8 cellular contexts compared by ENCODE assay signal in genomic region chr11:2991477-2992233, GRCh38. TPM values are rescaled to one million over a fixed set of nuclear protein-coding genes. Genes with fewer than 3 reads are reported as not detected.
DNase-seq lines count a peak whose midpoint lies in the region; ATAC-seq and TF ChIP-seq lines count a peak whose summit lies in the region.

No MANE protein-coding gene starts in this region.

- peaks cover 40% of the 10 kb centered on the region for H3K4me1 Mint-ChIP-seq in CD4-positive, alpha-beta T cell (ENCODE audit: low read depth)

- H3K36me3 Mint-ChIP-seq in CD4-positive, alpha-beta T cell (ENCODE audit: low read depth): peaks cover 26% of the 10 kb centered on the region

- H3K27me3 Mint-ChIP-seq in CD4-positive, alpha-beta T cell: no peaks in the 10 kb centered on the region

- 0% methylated on average over 43 to 59 of the region's 79 CpGs for WGBS in mesodermal cell (ENCODE audit: insufficient coverage in 2 of 2), 2 experiments
- 1% methylated on average over 41 to 53 of the region's 79 CpGs for WGBS in tibial nerve, 2 donors

- peak overlapping the region; percentile 90 for H3K4me2 ChIP-seq in SU-DHL-6 (ENCODE audit: low read depth, low read length, poor library complexity, severe bottlenecking)

- H3K36me3 ChIP-seq in SU-DHL-6 (ENCODE audit: low read length): peaks cover 9% of the 10 kb centered on the region; the same call in 1 of the 2 replicates
- H3K36me3 ChIP-seq in endocrine pancreas (ENCODE audit: control insufficient read depth, insufficient read depth, low read length): no peaks in the 10 kb centered on the region
- H3K36me3 ChIP-seq in mesodermal cell (ENCODE audit: control insufficient read depth, insufficient read depth, low read length): peaks cover 22% of the 10 kb centered on the region
- no peaks in the 10 kb centered on the region for H3K36me3 ChIP-seq in tibial nerve

- peaks cover 52% of the 10 kb centered on the region for H3K79me2 ChIP-seq in SU-DHL-6 (ENCODE audit: insufficient read depth, low read length)

- TF ChIP-seq CTCF in CD4-positive, alpha-beta T cell (IDR thresholded peaks at IDR 0.05): no peak
- TF ChIP-seq CTCF in SU-DHL-6 (IDR thresholded peaks at IDR 0.05; ENCODE audit: insufficient read depth, low read length, poor library complexity, severe bottlenecking) (no peak), tibial nerve (IDR thresholded peaks at IDR 0.05) (peak in 1 of 5 experiments; percentile 29)

- intact Hi-C loops in CD4-positive, alpha-beta T cell (cut with DNase I, micrococcal nuclease): loop anchor here (1.0 to 5.0 kb wide), 4 partner anchors 23 to 104 kb away; partner anchors contain the start of genes CARS1 (in 1 of the 2) and CDKN1C (in 1 of the 2)

- H3K4me3 Mint-ChIP-seq in CD4-positive, alpha-beta T cell: peak overlapping the region; percentile 99

- H3K9me3 ChIP-seq in CD4-positive, alpha-beta T cell (ENCODE audit: control insufficient read depth, low read length): no peaks in the 10 kb centered on the region
- no peaks in the 10 kb centered on the region for H3K9me3 ChIP-seq in SU-DHL-6 (ENCODE audit: insufficient read depth, low read length)
- H3K9me3 ChIP-seq in endocrine pancreas (ENCODE audit: control insufficient read depth, low read length): no peaks in the 10 kb centered on the region
- H3K9me3 ChIP-seq in mesodermal cell (ENCODE audit: control insufficient read depth, low read length): no peaks in the 10 kb centered on the region
- no peaks in the 10 kb centered on the region for H3K9me3 ChIP-seq in tibial nerve

- no peak for TF ChIP-seq POLR2A in tibial nerve (IDR thresholded peaks at IDR 0.05)

- ATAC-seq in CD4-positive, alpha-beta T cell (ENCODE audit: poor library complexity): peak; percentile 1
- ATAC-seq in GM19043 (IDR thresholded peaks at IDR 0.05; ENCODE audit: low read depth, unreplicated experiment) (peak; percentile 28), HG03196 (IDR thresholded peaks at IDR 0.05; ENCODE audit: unreplicated experiment) (peak; percentile 33)

- peak overlapping the region; percentile 73 for H3K27ac ChIP-seq in CD4-positive, alpha-beta T cell (ENCODE audit: low read depth, low read length)
- H3K27ac ChIP-seq in SU-DHL-6 (ENCODE audit: low read depth, low read length) (peak overlapping the region; percentile 76), mesodermal cell (ENCODE audit: low read depth, low read length, severe bottlenecking) (peak overlapping the region; percentile 85), tibial nerve (peak overlapping the region; percentile 82 to 98 (median 92))

- POLR2A ChIA-PET in CD4-positive, alpha-beta T cell (lab: Charles Lee): interaction anchor here (0.6 to 4.8 kb wide), 18 partner anchors 9 to 591 kb away, joined by 3 to 206 read pairs (median 5); partner anchors contain the start of genes CARS1 and TSSC4

- peak in 4 of 10 experiments; percentile 14 to 30 (median 18) for DNase-seq in CD4-positive, alpha-beta T cell
- DNase-seq in tibial nerve (ENCODE audit: low spot score in 2 of 2): no peak
- DNase-seq in stimulated activated CD4-positive, alpha-beta T cell treated with anti-CD3 and anti-CD28 coated beads, Interleukin-1b, Interleukin-23, amount 100 ng/mL, for 48 hours: no peak

- H3K9me3 Mint-ChIP-seq in CD4-positive, alpha-beta T cell: no peaks in the 10 kb centered on the region

- H3K27me3 ChIP-seq in CD4-positive, alpha-beta T cell (ENCODE audit: control insufficient read depth, insufficient read depth, low read length): no peaks in the 10 kb centered on the region
- H3K27me3 ChIP-seq in SU-DHL-6 (ENCODE audit: low read length) (no peaks in the 10 kb centered on the region), endocrine pancreas (ENCODE audit: control insufficient read depth, insufficient read depth, low read length) (no peaks in the 10 kb centered on the region), tibial nerve (no peaks in the 10 kb centered on the region)

- no peaks in the 10 kb centered on the region for H3K9me2 ChIP-seq in SU-DHL-6 (replicated peaks; ENCODE audit: insufficient read depth, low read length)

- CTCF ChIA-PET in CD4-positive, alpha-beta T cell (lab: Charles Lee): interaction anchor here (1.0 to 1.4 kb wide), 3 partner anchors 16 to 591 kb away, joined by 3 read pairs; partner anchors contain the start of gene TSSC4

- H3K9ac ChIP-seq in SU-DHL-6 (ENCODE audit: low read length) (peak overlapping the region; percentile 97), endocrine pancreas (ENCODE audit: control insufficient read depth, insufficient read depth, low read length) (peak overlapping the region; percentile 97)

- H3K27ac Mint-ChIP-seq in CD4-positive, alpha-beta T cell: peak overlapping the region; percentile 89

- peaks cover 17% of the 10 kb centered on the region for H3K4me1 ChIP-seq in endocrine pancreas (ENCODE audit: control insufficient read depth, insufficient read depth, low read length)
- H3K4me1 ChIP-seq in mesodermal cell (ENCODE audit: control insufficient read depth, insufficient read depth, low read length, poor library complexity, severe bottlenecking): peaks cover 18% of the 10 kb centered on the region
- H3K4me1 ChIP-seq in tibial nerve: peaks cover 0 to 55% (median 37%) of the 10 kb centered on the region in 4 donors

- peaks cover 6% of the 10 kb centered on the region; the same call in 1 of the 2 replicates for H3F3A ChIP-seq in SU-DHL-6 (ENCODE audit: insufficient read depth)

- H4K20me1 ChIP-seq in SU-DHL-6 (ENCODE audit: low read depth, low read length): peaks cover 34% of the 10 kb centered on the region

- peak overlapping the region; percentile 93 for H3K4me3 ChIP-seq in SU-DHL-6 (ENCODE audit: insufficient read depth, low read length, poor library complexity, severe bottlenecking)
- H3K4me3 ChIP-seq in endocrine pancreas (ENCODE audit: control insufficient read depth, insufficient read depth, low read length): peak overlapping the region; percentile 93
- H3K4me3 ChIP-seq in mesodermal cell (ENCODE audit: extremely low read depth, insufficient read depth, low read length, poor library complexity, severe bottlenecking): peak overlapping the region; percentile 90
- peak overlapping the region; percentile 68 to 90 (median 73) for H3K4me3 ChIP-seq in tibial nerve

- peak overlapping the region; percentile 24 for H2AFZ ChIP-seq in SU-DHL-6 (ENCODE audit: low read depth, low read length, severe bottlenecking)

- TF ChIP-seq EP300 in tibial nerve (IDR thresholded peaks at IDR 0.05): peak in 1 of 2 donors; percentile 27

RNA-seq across cellular contexts. Expression of gene NAP1L4, which starts 0.5 kb away (rescaled TPM):
- total RNA-seq in CD4-positive, alpha-beta T cell: 100 to 1,000 TPM; 262 to 285 TPM
- polyA plus RNA-seq in mesodermal cell (2013, experiment 1 of 2): 155 TPM
- polyA plus RNA-seq in mesodermal cell (2013, experiment 2 of 2): 156 TPM
- total RNA-seq in tibial nerve: 100 to 1,000 TPM in 2 of 4 donors, 10 to 100 TPM in 2; 94.3 to 129 (median 111) TPM
